In the genomic region with DNA sequence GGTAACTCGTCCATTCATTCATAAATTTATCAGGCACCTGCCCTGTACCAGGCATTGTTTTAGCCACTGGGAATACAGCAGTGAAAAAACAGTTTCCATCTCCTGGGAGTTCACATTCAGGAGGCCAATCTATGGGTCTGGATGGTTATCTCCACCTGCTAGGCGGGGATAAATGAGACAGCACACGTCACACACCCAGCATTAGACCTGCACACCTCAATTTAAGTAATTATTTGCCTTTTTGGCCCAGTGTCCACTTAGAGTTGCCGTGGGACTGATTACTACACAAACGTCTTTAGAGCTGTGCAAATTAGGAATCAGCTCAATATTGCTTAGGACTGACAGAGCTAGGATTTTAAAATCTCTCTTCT, we compare ENCODE assay signal across 1 cellular context.
TF ChIP-seq lines count a peak whose summit lies in the region.

No MANE protein-coding gene starts in this region.

TF ChIP-seq in GM12878, 131 proteins besides CTCF, POLR2A, EP300 and RAD21:
- no peak for TF ChIP-seq ZNF384 (IDR thresholded peaks at IDR 0.05; ENCODE audit: borderline replicate concordance, low read depth, low read length)
- TF ChIP-seq, protein P1, sequence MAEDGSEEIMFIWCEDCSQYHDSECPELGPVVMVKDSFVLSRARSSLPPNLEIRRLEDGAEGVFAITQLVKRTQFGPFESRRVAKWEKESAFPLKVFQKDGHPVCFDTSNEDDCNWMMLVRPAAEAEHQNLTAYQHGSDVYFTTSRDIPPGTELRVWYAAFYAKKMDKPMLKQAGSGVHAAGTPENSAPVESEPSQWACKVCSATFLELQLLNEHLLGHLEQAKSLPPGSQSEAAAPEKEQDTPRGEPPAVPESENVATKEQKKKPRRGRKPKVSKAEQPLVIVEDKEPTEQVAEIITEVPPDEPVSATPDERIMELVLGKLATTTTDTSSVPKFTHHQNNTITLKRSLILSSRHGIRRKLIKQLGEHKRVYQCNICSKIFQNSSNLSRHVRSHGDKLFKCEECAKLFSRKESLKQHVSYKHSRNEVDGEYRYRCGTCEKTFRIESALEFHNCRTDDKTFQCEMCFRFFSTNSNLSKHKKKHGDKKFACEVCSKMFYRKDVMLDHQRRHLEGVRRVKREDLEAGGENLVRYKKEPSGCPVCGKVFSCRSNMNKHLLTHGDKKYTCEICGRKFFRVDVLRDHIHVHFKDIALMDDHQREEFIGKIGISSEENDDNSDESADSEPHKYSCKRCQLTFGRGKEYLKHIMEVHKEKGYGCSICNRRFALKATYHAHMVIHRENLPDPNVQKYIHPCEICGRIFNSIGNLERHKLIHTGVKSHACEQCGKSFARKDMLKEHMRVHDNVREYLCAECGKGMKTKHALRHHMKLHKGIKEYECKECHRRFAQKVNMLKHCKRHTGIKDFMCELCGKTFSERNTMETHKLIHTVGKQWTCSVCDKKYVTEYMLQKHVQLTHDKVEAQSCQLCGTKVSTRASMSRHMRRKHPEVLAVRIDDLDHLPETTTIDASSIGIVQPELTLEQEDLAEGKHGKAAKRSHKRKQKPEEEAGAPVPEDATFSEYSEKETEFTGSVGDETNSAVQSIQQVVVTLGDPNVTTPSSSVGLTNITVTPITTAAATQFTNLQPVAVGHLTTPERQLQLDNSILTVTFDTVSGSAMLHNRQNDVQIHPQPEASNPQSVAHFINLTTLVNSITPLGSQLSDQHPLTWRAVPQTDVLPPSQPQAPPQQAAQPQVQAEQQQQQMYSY (CRISPR knock-in tag; IDR thresholded peaks at IDR 0.05) = no peak
- no peak for TF ChIP-seq IRF4 (IDR thresholded peaks at IDR 0.05; ENCODE audit: low read depth, low read length)
- TF ChIP-seq ESRRA (IDR thresholded peaks at IDR 0.05; ENCODE audit: low read length) = no peak
- TF ChIP-seq KLF5 (IDR thresholded peaks at IDR 0.05; ENCODE audit: partially characterized antibody) = no peak
- TF ChIP-seq FOXM1 (IDR thresholded peaks at IDR 0.05; ENCODE audit: low read depth, low read length) = no peak
- no peak for TF ChIP-seq GATAD2B (conservative IDR thresholded peaks at IDR 0.05; ENCODE audit: low read depth)
- TF ChIP-seq SREBF1 (IDR thresholded peaks at IDR 0.05; ENCODE audit: low read length) = no peak
- TF ChIP-seq, protein P2, sequence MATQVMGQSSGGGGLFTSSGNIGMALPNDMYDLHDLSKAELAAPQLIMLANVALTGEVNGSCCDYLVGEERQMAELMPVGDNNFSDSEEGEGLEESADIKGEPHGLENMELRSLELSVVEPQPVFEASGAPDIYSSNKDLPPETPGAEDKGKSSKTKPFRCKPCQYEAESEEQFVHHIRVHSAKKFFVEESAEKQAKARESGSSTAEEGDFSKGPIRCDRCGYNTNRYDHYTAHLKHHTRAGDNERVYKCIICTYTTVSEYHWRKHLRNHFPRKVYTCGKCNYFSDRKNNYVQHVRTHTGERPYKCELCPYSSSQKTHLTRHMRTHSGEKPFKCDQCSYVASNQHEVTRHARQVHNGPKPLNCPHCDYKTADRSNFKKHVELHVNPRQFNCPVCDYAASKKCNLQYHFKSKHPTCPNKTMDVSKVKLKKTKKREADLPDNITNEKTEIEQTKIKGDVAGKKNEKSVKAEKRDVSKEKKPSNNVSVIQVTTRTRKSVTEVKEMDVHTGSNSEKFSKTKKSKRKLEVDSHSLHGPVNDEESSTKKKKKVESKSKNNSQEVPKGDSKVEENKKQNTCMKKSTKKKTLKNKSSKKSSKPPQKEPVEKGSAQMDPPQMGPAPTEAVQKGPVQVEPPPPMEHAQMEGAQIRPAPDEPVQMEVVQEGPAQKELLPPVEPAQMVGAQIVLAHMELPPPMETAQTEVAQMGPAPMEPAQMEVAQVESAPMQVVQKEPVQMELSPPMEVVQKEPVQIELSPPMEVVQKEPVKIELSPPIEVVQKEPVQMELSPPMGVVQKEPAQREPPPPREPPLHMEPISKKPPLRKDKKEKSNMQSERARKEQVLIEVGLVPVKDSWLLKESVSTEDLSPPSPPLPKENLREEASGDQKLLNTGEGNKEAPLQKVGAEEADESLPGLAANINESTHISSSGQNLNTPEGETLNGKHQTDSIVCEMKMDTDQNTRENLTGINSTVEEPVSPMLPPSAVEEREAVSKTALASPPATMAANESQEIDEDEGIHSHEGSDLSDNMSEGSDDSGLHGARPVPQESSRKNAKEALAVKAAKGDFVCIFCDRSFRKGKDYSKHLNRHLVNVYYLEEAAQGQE (IDR thresholded peaks at IDR 0.05; ENCODE audit: low read depth, low read length) = no peak
- no peak for TF ChIP-seq MXI1 (IDR thresholded peaks at IDR 0.05; ENCODE audit: low read depth, low read length)
- TF ChIP-seq, protein P3, sequence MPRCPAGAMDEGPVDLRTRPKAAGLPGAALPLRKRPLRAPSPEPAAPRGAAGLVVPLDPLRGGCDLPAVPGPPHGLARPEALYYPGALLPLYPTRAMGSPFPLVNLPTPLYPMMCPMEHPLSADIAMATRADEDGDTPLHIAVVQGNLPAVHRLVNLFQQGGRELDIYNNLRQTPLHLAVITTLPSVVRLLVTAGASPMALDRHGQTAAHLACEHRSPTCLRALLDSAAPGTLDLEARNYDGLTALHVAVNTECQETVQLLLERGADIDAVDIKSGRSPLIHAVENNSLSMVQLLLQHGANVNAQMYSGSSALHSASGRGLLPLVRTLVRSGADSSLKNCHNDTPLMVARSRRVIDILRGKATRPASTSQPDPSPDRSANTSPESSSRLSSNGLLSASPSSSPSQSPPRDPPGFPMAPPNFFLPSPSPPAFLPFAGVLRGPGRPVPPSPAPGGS (IDR thresholded peaks at IDR 0.05; ENCODE audit: borderline replicate concordance, insufficient read depth, low read depth, low read length, poor library complexity, severe bottlenecking) = no peak
- no peak for TF ChIP-seq RAD51 (IDR thresholded peaks at IDR 0.05)
- TF ChIP-seq TCF12 (IDR thresholded peaks at IDR 0.05; ENCODE audit: low read depth, low read length) = no peak
- no peak for TF ChIP-seq ZNF24 (IDR thresholded peaks at IDR 0.05)
- no peak for TF ChIP-seq GABPA (IDR thresholded peaks at IDR 0.05; ENCODE audit: low read depth)
- no peak for TF ChIP-seq ATF7 (IDR thresholded peaks at IDR 0.05; ENCODE audit: low read depth)
- TF ChIP-seq IKZF2 (IDR thresholded peaks at IDR 0.05) = no peak
- TF ChIP-seq MYC (IDR thresholded peaks at IDR 0.05; ENCODE audit: insufficient read depth, insufficient read length, insufficient replicate concordance, low read length, severe bottlenecking) = no peak
TF ChIP-seq in GM12878: peak in this region for 0.
